11 cellular contexts compared by ENCODE assay signal in genomic region chr6:44052419-44053011, GRCh38.
DNase-seq lines count a peak whose midpoint lies in the region; ATAC-seq and TF ChIP-seq lines count a peak whose summit lies in the region.
"Had no signal": no experiment of that assay in that cellular context is flagged by ENCODE, and none has a peak within 500 bp of the region (broad histone marks: within the 10 kb centered on the region; RNA-seq: fewer than 3 reads in every experiment).

No MANE protein-coding gene starts in this region.

- no peaks in the 10 kb centered on the region for H3K9me3 Mint-ChIP-seq in stimulated activated naive CD8-positive, alpha-beta T cell treated with anti-CD3 and anti-CD28 coated beads, Interleukin-15, amount 100 ng/mL, for 72 hours

- DNase-seq in stimulated activated naive CD8-positive, alpha-beta T cell treated with anti-CD3 and anti-CD28 coated beads, Interleukin-15, amount 100 ng/mL, for 72 hours: no peak
- DNase-seq in stimulated activated naive CD8-positive, alpha-beta T cell treated with anti-CD3 and anti-CD28 coated beads, Interleukin-15, Interleukin-2, amounts not matched to agents 100 U/mL and 50 U/mL, for 24 hours: no peak
- DNase-seq in lower lobe of right lung (peak; percentile 62), midbrain (lab: John Stamatoyannopoulos, UW) (no peak), GOT3 (lab: John Stamatoyannopoulos, UW) (no peak)
- no peak for DNase-seq in stimulated activated naive CD4-positive, alpha-beta T cell (lab: John Stamatoyannopoulos, UW)
- DNase-seq: activated CD8-positive, alpha-beta memory T cell treated with anti-CD3 and anti-CD28 coated beads for 24 hours; AML-193; NCI-H526 had no signal

- H3K27me3 ChIP-seq in lower lobe of right lung (ENCODE audit: low read depth): no peaks in the 10 kb centered on the region

- H3K4me3 Mint-ChIP-seq in stimulated activated naive CD8-positive, alpha-beta T cell treated with anti-CD3 and anti-CD28 coated beads, Interleukin-15, amount 100 ng/mL, for 72 hours: no peak overlapping the region

- ATAC-seq in stimulated activated naive CD8-positive, alpha-beta T cell treated with anti-CD3 and anti-CD28 coated beads, Interleukin-15, amount 100 ng/mL, for 72 hours: peak; percentile 35
- no peak for ATAC-seq in stimulated activated naive CD8-positive, alpha-beta T cell treated with anti-CD3 and anti-CD28 coated beads, Interleukin-15, Interleukin-2, amounts not matched to agents 100 U/mL and 50 U/mL, for 24 hours
- ATAC-seq in lower lobe of right lung (peak; percentile 28 to 61), HG02973 (IDR thresholded peaks at IDR 0.05; ENCODE audit: unreplicated experiment) (no peak)

- no peak overlapping the region for H3K27ac Mint-ChIP-seq in stimulated activated naive CD8-positive, alpha-beta T cell treated with anti-CD3 and anti-CD28 coated beads, Interleukin-15, amount 100 ng/mL, for 72 hours

- no peaks in the 10 kb centered on the region for H3K9me3 ChIP-seq in lower lobe of right lung

- intact Hi-C loops in lower lobe of right lung (cut with DNase I): no loop called here

- H3K36me3 ChIP-seq in lower lobe of right lung: no peaks in the 10 kb centered on the region

- peaks cover 8% of the 10 kb centered on the region for H3K4me1 Mint-ChIP-seq in stimulated activated naive CD8-positive, alpha-beta T cell treated with anti-CD3 and anti-CD28 coated beads, Interleukin-15, amount 100 ng/mL, for 72 hours

- H3K4me1 ChIP-seq in lower lobe of right lung: peaks cover 27% of the 10 kb centered on the region

- H3K27ac ChIP-seq in cingulate gyrus (ENCODE audit: low read depth, low read length) (peak overlapping the region; percentile 81), lower lobe of right lung (no peak overlapping the region)

- no peak overlapping the region for H3K4me3 ChIP-seq in lower lobe of right lung

- peaks cover 3% of the 10 kb centered on the region for H3K27me3 Mint-ChIP-seq in stimulated activated naive CD8-positive, alpha-beta T cell treated with anti-CD3 and anti-CD28 coated beads, Interleukin-15, amount 100 ng/mL, for 72 hours

- TF ChIP-seq CTCF in lower lobe of right lung (IDR thresholded peaks at IDR 0.05): no peak

Comparison
In these comparisons a context has a peak if more than half of its experiments do, and no peak if none do; other contexts are left out.
1. ATAC-seq: peak in stimulated activated naive CD8-positive, alpha-beta T cell treated with anti-CD3 and anti-CD28 coated beads, Interleukin-15, amount 100 ng/mL, for 72 hours (single experiment) and lower lobe of right lung (2 of 2); none in stimulated activated naive CD8-positive, alpha-beta T cell treated with anti-CD3 and anti-CD28 coated beads, Interleukin-15, Interleukin-2, amounts not matched to agents 100 U/mL and 50 U/mL, for 24 hours (single experiment) and HG02973 (single experiment).